In genomic region chr17:59786536-59787319, GRCh38 we compare ENCODE assay signal across 8 cellular contexts.
DNase-seq lines count a peak whose midpoint lies in the region; ATAC-seq lines count a peak whose summit lies in the region.

No MANE protein-coding gene starts in this region.

- intact Hi-C loops in Right ventricle myocardium superior (cut with DNase I) = no loop called here

- peak; percentile 88 for DNase-seq in DMS 273 treated with DMSO at 0.1 percent for 48 hours (lab: John Stamatoyannopoulos, UW)
- peak; percentile 77 for DNase-seq in HK-2 (ENCODE audit: unreplicated experiment)
- peak; percentile 100 for DNase-seq in SIG-M5 (lab: John Stamatoyannopoulos, UW)
- peak; percentile 68 for DNase-seq in activated naive CD4-positive, alpha-beta T cell treated with anti-CD3 and anti-CD28 coated beads, Interleukin-2, amount 50 U/mL, for 16 hours
- DNase-seq in Right ventricle myocardium superior = no peak
- peak; percentile 100 for DNase-seq in renal cortical epithelial cell (ENCODE audit: low read depth)
- DNase-seq in NCI-H187 (lab: John Stamatoyannopoulos, UW) = no peak

- ATAC-seq in GM19468 (IDR thresholded peaks at IDR 0.05; ENCODE audit: extremely low read depth, unreplicated experiment) (peak; percentile 86), Right ventricle myocardium superior (ENCODE audit: poor library complexity) (peak; percentile 85)

Comparison
In these comparisons a context has a peak if more than half of its experiments do, and no peak if none do; other contexts are left out.
1. DNase-seq: peak in DMS 273 treated with DMSO at 0.1 percent for 48 hours (single experiment), HK-2 (single experiment), SIG-M5 (single experiment), activated naive CD4-positive, alpha-beta T cell treated with anti-CD3 and anti-CD28 coated beads, Interleukin-2, amount 50 U/mL, for 16 hours (single experiment) and renal cortical epithelial cell (single experiment); none in Right ventricle myocardium superior (single experiment) and NCI-H187 (0 of 2).